ENCODE assay signal across 23 cellular contexts in genomic region chr13:110436786-110437370, GRCh38.
"Had no signal": no experiment of that assay in that cellular context is flagged by ENCODE, and none has a peak within 500 bp of the region (broad histone marks: within the 10 kb centered on the region; RNA-seq: fewer than 3 reads in every experiment).

No MANE protein-coding gene starts in this region.

- H3K4me3 Mint-ChIP-seq: activated CD4-positive, alpha-beta T cell treated with anti-CD3 and anti-CD28 coated beads for 36 hours; activated CD8-positive, alpha-beta T cell treated with anti-CD3 and anti-CD28 coated beads, Interleukin-2, amount 10 ng/mL, durations not matched to agents 7 days and 5 days; activated naive CD8-positive, alpha-beta T cell had no signal

- ATAC-seq: activated CD4-positive, alpha-beta T cell treated with anti-CD3 and anti-CD28 coated beads for 36 hours; activated CD8-positive, alpha-beta T cell treated with anti-CD3 and anti-CD28 coated beads, Interleukin-2, amount 10 ng/mL, durations not matched to agents 7 days and 5 days; K562 had no signal

- H3K27ac Mint-ChIP-seq: activated CD4-positive, alpha-beta T cell treated with anti-CD3 and anti-CD28 coated beads for 36 hours; activated CD8-positive, alpha-beta T cell treated with anti-CD3 and anti-CD28 coated beads, Interleukin-2, amount 10 ng/mL, durations not matched to agents 7 days and 5 days; activated naive CD8-positive, alpha-beta T cell had no signal

- H3K4me3 ChIP-seq: K562 had no signal

- H3K27ac ChIP-seq: WERI-Rb-1 had no signal

- H3K4me1 Mint-ChIP-seq: activated CD4-positive, alpha-beta T cell treated with anti-CD3 and anti-CD28 coated beads for 36 hours had no signal

- DNase-seq: activated CD4-positive, alpha-beta T cell treated with anti-CD3 and anti-CD28 coated beads for 36 hours; activated CD8-positive, alpha-beta memory T cell treated with anti-CD3 and anti-CD28 coated beads, Interleukin-2, amount 50 U/mL, for 48 hours; activated CD8-positive, alpha-beta T cell treated with anti-CD3 and anti-CD28 coated beads, Interleukin-2, amount 10 ng/mL, durations not matched to agents 7 days and 5 days; activated effector memory CD4-positive, alpha-beta T cell treated with Interleukin-2 at 50 U/mL for 16 hours; activated naive CD4-positive, alpha-beta T cell; activated T-cell treated with anti-CD3 and anti-CD28 coated beads, Interleukin-2, amount 50 U/mL, for 1 hour; amygdala; Karpas-422; MM.1S; NCI-H1105; NCI-H1436; NCI-H1694 treated with DMSO at 0.1 percent for 48 hours; NCI-H2029 treated with DMSO at 0.1 percent for 48 hours; NCI-H345; NCI-H510A; NCI-H526 treated with DMSO at 0.1 percent for 48 hours; NCI-H82; SIG-M5; T-helper 2 cell; T1000; WERI-Rb-1 had no signal

- H3K36me3 Mint-ChIP-seq: activated naive CD8-positive, alpha-beta T cell had no signal
